In the genomic region with DNA sequence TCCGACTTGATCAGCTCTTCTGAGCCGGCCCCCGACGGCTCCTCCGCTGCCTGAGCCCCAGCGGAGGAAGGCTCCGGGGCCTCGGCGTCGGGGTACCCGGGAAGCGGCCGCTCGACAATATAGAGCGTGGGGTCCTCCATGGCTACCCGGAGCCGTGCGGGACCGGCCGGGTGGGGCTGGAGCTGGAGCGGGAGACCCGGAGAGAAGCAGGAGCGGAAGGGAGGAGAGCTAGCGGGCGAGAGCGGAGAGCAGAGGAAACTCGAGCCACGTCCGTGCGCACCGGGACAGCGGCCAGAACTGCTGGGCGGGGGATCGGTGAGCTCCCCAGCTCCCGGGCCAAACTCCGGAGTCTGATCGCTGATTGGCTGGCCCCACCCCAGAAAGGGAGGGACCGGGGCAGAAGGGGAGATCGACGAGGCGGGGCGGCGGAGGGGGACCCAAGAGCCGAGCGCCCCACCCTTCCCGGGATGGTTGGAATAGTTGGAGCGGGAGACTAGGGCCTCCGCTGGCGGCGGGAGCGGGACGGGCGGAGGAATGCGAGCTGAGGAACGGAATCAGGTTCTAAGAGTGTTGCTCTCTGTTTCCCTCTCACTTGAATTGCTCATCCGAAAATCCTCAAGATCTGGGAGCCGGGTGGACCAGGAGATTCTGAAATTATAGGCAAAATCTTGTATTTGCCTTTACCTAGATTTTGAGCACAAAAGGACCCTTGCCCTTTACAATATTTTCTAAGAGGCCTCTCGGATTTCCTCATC, we compare ENCODE assay signal across 9 cellular contexts. TPM values are rescaled to one million over a fixed set of nuclear protein-coding genes. Genes with fewer than 3 reads are reported as not detected.
DNase-seq lines count a peak whose midpoint lies in the region; ATAC-seq and TF ChIP-seq lines count a peak whose summit lies in the region.
"Had no signal": no experiment of that assay in that cellular context is flagged by ENCODE, and none has a peak within 500 bp of the region (broad histone marks: within the 10 kb centered on the region; RNA-seq: fewer than 3 reads in every experiment).

TSS of gene CAVIN1 (minus strand) at position 299 of the 755 bp plus-strand sequence. CDS start at position 140, 159 bp downstream.

- TF ChIP-seq CTCF in WTC11 (IDR thresholded peaks at IDR 0.05) (no peak), epithelial cell of esophagus (IDR thresholded peaks at IDR 0.05; ENCODE audit: insufficient read depth, low read depth, low read length, missing control alignments) (no peak)

- H3K4me1 ChIP-seq in HUES64 (ENCODE audit: insufficient read depth, low read length), result peaks cover 19% of the 10 kb centered on the region

- H3K27me3 ChIP-seq in HUES64 (ENCODE audit: insufficient read depth, low read length), result peaks cover 23% of the 10 kb centered on the region

- peaks cover 57% of the 10 kb centered on the region for H3K27me3 Mint-ChIP-seq in WTC11 (ENCODE audit: low read depth)
- peaks cover 50% of the 10 kb centered on the region for H3K27me3 Mint-ChIP-seq in stimulated activated naive CD8-positive, alpha-beta T cell treated with anti-CD3 and anti-CD28 coated beads, Interleukin-15, amount 100 ng/mL, for 72 hours

- peak within 1 kb of the TSS; percentile 79 for H3K4me3 ChIP-seq in HUES64 (ENCODE audit: low read length)
- H3K4me3 ChIP-seq in epithelial cell of esophagus (ENCODE audit: low read length), result peak within 1 kb of the TSS; percentile 73

- H3K27ac ChIP-seq in HUES64 (ENCODE audit: low read depth, low read length), result peak within 1 kb of the TSS; percentile 59; the same call in 1 of the 2 replicates
- H3K27ac ChIP-seq: VCaP had no signal

- no peaks in the 10 kb centered on the region for H3K9me3 Mint-ChIP-seq in WTC11
- no peaks in the 10 kb centered on the region for H3K9me3 Mint-ChIP-seq in stimulated activated naive CD8-positive, alpha-beta T cell treated with anti-CD3 and anti-CD28 coated beads, Interleukin-15, amount 100 ng/mL, for 72 hours

- WGBS in HUES64, result 1% methylated on average over 57 of the region's 58 CpGs

- peak; percentile 86 for ATAC-seq in WTC11
- peak; percentile 52 for ATAC-seq in stimulated activated naive CD8-positive, alpha-beta T cell treated with anti-CD3 and anti-CD28 coated beads, Interleukin-15, amount 100 ng/mL, for 72 hours
- ATAC-seq in HG03354 (IDR thresholded peaks at IDR 0.05; ENCODE audit: poor library complexity, severe bottlenecking, unreplicated experiment), result no peak
- ATAC-seq in GM21717 (IDR thresholded peaks at IDR 0.05; ENCODE audit: unreplicated experiment), result no peak

- no peaks in the 10 kb centered on the region for H3K9me3 ChIP-seq in HUES64 (ENCODE audit: insufficient read depth, low read depth, low read length)

- H3K4me1 Mint-ChIP-seq in WTC11, result peaks cover 31% of the 10 kb centered on the region
- peaks cover 40% of the 10 kb centered on the region for H3K4me1 Mint-ChIP-seq in stimulated activated naive CD8-positive, alpha-beta T cell treated with anti-CD3 and anti-CD28 coated beads, Interleukin-15, amount 100 ng/mL, for 72 hours

- CTCF ChIA-PET in WTC11 (lab: Charles Lee), result interaction anchor here (0.6 to 3.0 kb wide), 30 partner anchors 9 to 874 kb away, joined by 3 to 40 read pairs (median 5); partner anchors contain the start of genes NAGLU and STAT3

- H3K4me3 Mint-ChIP-seq in WTC11, result peak within 1 kb of the TSS; percentile 95
- H3K4me3 Mint-ChIP-seq in stimulated activated naive CD8-positive, alpha-beta T cell treated with anti-CD3 and anti-CD28 coated beads, Interleukin-15, amount 100 ng/mL, for 72 hours, result peak within 1 kb of the TSS; percentile 92 to 93

- DNase-seq in DMS114 treated with DMSO at 0.1 percent for 48 hours (lab: John Stamatoyannopoulos, UW; ENCODE audit: unreplicated experiment), result peak; percentile 79
- peak; percentile 97 for DNase-seq in WTC11 (ENCODE audit: low spot score)
- peak; percentile 96 for DNase-seq in epithelial cell of esophagus (ENCODE audit: low read depth)
- DNase-seq in lung microvascular endothelial cell (ENCODE audit: low read depth in 2 of 2), result peak; percentile 95 to 96
- no peak for DNase-seq in stimulated activated naive CD8-positive, alpha-beta T cell treated with anti-CD3 and anti-CD28 coated beads, Interleukin-15, amount 100 ng/mL, for 72 hours

- H3K9ac ChIP-seq in HUES64 (ENCODE audit: low read depth, low read length), result peak within 1 kb of the TSS; percentile 74

- H3K27ac Mint-ChIP-seq in WTC11, result peak within 1 kb of the TSS; percentile 93
- no peak within 1 kb of the TSS for H3K27ac Mint-ChIP-seq in stimulated activated naive CD8-positive, alpha-beta T cell treated with anti-CD3 and anti-CD28 coated beads, Interleukin-15, amount 100 ng/mL, for 72 hours

- POLR2A ChIA-PET in WTC11 (lab: Charles Lee), result interaction anchor here (0.5 to 2.1 kb wide), 20 partner anchors 9 to 880 kb away, joined by 3 to 23 read pairs (median 3); partner anchors contain the start of gene STAT3

- H3K36me3 ChIP-seq in HUES64 (ENCODE audit: insufficient read depth, low read length), result no peaks in the 10 kb centered on the region

- no peaks in the 10 kb centered on the region for H3K36me3 Mint-ChIP-seq in WTC11

TF ChIP-seq in WTC11, 78 proteins besides CTCF, POLR2A, EP300 and RAD21 (continues in another document):
- TF ChIP-seq NR1H2 (CRISPR knock-in tag; IDR thresholded peaks at IDR 0.05) (no peak), ELF4 (CRISPR knock-in tag; IDR thresholded peaks at IDR 0.05; ENCODE audit: low read depth) (no peak), ZNF232 (CRISPR knock-in tag; IDR thresholded peaks at IDR 0.05) (peak; percentile 82; the same call in 1 of the 2 replicates), ZNF281 (CRISPR knock-in tag; IDR thresholded peaks at IDR 0.05) (no peak), ZNF423 (CRISPR knock-in tag; IDR thresholded peaks at IDR 0.05) (no peak), MAX (CRISPR knock-in tag; IDR thresholded peaks at IDR 0.05) (no peak), PREB (CRISPR knock-in tag; IDR thresholded peaks at IDR 0.05; ENCODE audit: borderline replicate concordance) (no peak), ZNF416 (CRISPR knock-in tag; IDR thresholded peaks at IDR 0.05) (no peak), ETV6 (CRISPR knock-in tag; IDR thresholded peaks at IDR 0.05) (no peak), USF2 (CRISPR knock-in tag; IDR thresholded peaks at IDR 0.05) (no peak)
- TF ChIP-seq, protein P1, sequence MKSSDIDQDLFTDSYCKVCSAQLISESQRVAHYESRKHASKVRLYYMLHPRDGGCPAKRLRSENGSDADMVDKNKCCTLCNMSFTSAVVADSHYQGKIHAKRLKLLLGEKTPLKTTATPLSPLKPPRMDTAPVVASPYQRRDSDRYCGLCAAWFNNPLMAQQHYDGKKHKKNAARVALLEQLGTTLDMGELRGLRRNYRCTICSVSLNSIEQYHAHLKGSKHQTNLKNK (CRISPR knock-in tag; IDR thresholded peaks at IDR 0.05), result no peak
- TF ChIP-seq, protein P2, sequence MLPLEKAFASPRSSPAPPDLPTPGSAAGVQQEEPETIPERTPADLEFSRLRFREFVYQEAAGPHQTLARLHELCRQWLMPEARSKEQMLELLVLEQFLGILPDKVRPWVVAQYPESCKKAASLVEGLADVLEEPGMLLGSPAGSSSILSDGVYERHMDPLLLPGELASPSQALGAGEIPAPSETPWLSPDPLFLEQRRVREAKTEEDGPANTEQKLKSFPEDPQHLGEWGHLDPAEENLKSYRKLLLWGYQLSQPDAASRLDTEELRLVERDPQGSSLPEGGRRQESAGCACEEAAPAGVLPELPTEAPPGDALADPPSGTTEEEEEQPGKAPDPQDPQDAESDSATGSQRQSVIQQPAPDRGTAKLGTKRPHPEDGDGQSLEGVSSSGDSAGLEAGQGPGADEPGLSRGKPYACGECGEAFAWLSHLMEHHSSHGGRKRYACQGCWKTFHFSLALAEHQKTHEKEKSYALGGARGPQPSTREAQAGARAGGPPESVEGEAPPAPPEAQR (CRISPR knock-in tag; IDR thresholded peaks at IDR 0.05), result no peak

RNA-seq across cellular contexts. Expression of gene CAVIN1, which starts in this region (rescaled TPM):
- polyA plus RNA-seq in HUES64 (2013, experiment 1 of 2), result 12.7 TPM
- polyA plus RNA-seq in HUES64 (2013, experiment 2 of 2), result 12.7 TPM
- total RNA-seq in WTC11 (2021), result 24.6 to 28.4 TPM (median 27.8 TPM) in 3 replicates
- total RNA-seq in lung microvascular endothelial cell, result 342 and 371 TPM in 2 replicates

Comparison
In these comparisons a context has a peak if more than half of its experiments do, and no peak if none do; other contexts are left out.
1. RNA of gene CAVIN1 (total RNA-seq): 342 to 371 TPM in lung microvascular endothelial cell; 24.6 to 28.4 TPM in WTC11; every median in the first group is over 10 times any median in the second.
2. DNase-seq: peak in DMS114 treated with DMSO at 0.1 percent for 48 hours (single experiment), WTC11 (single experiment), epithelial cell of esophagus (single experiment) and lung microvascular endothelial cell (2 of 2); none in stimulated activated naive CD8-positive, alpha-beta T cell treated with anti-CD3 and anti-CD28 coated beads, Interleukin-15, amount 100 ng/mL, for 72 hours (0 of 2).
3. ATAC-seq: peak in WTC11 (single experiment) and stimulated activated naive CD8-positive, alpha-beta T cell treated with anti-CD3 and anti-CD28 coated beads, Interleukin-15, amount 100 ng/mL, for 72 hours (single experiment); none in HG03354 (single experiment) and GM21717 (single experiment).